13 cellular contexts compared by ENCODE assay signal in the genomic region with DNA sequence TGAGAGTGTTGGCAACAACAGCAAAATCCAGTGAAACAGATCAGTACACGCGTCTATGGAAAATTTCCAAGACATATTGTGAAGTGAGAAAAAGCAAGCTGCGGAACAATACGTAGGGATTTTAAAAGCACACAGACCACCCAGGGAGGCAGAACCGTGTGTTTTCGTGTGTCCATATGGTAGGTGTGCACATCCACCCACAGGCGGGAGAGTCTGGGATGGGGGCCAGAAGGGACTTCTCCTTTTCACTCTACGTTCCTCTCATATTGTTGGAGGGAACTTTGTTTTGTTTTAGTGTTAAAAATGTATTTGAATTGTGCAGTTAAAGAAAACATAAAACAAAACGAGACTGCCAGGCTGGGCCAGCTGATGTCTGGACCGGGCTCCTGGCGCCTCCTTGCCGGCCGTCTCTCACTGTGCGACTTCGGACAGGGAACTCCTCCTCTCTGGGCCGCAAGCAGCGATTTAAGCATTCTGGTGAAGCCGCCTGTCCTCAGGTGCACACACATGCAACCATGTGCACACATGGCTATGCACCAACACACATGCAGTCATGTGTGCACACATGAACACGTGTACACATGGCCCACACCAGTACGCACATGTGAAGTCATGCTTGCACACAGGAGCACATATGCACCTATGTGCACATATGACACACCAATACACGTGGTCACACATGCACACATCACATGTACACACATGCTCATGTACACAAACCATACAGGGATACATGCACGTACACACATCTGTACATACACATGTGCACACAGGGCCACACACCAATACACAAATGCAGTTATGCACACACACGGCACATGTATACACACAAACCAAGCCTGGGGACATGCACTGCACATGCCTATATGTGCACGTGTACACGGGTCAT.
DNase-seq lines count a peak whose midpoint lies in the region; FAIRE-seq and TF ChIP-seq lines count a peak whose summit lies in the region.
"Had no signal": no experiment of that assay in that cellular context is flagged by ENCODE, and none has a peak within 500 bp of the region (broad histone marks: within the 10 kb centered on the region; RNA-seq: fewer than 3 reads in every experiment).

No MANE protein-coding gene starts in this region.

- 0 out of 2 replicates have a peak overlapping the region, but pooled peaks have one; percentile 7 for H2AK5ac ChIP-seq in H1 (ENCODE audit: low read depth, low read length)

- FAIRE-seq in H1 (lab: Jason Lieb, UNC): no peak

- H3K36me3 ChIP-seq in H1 (ENCODE audit: control insufficient read depth in 2 of 4, insufficient read depth in 4 of 4, low read length in 3 of 4): no peaks in the 10 kb centered on the region

- no peak overlapping the region for H3K9ac ChIP-seq in H1 (replicated peaks in 1 of 4; ENCODE audit: extremely low read depth in 1 of 4, low read depth in 3 of 4, low read length in 3 of 4)

- H3K4me3 Mint-ChIP-seq in osteocyte (ENCODE audit: unreplicated experiment) (no peak overlapping the region), MCF 10A (ENCODE audit: unreplicated experiment) (no peak overlapping the region)
- H3K4me3 Mint-ChIP-seq: activated naive CD8-positive, alpha-beta T cell treated with anti-CD3 and anti-CD28 coated beads, Interleukin-2, amount 10 ng/mL, durations not matched to agents 7 days and 5 days; T-helper 2 cell treated with Interferon-gamma antibody and Interleukin-4, amounts not matched to agents 5 μg/mL and 100 μg/mL, for 36 hours had no signal

- H2BK120ac ChIP-seq in H1 (replicated peaks; ENCODE audit: low read depth, low read length): no peak overlapping the region

- no peak for TF ChIP-seq POLR2A in H1 (IDR thresholded peaks at IDR 0.05; ENCODE audit: control extremely low read depth in 1 of 2, low read depth in 2 of 2, low read length in 2 of 2)

- H3K56ac ChIP-seq in H1 (replicated peaks; ENCODE audit: insufficient read length, low read depth, low read length): no peak overlapping the region

- no peak overlapping the region for H2BK15ac ChIP-seq in H1 (ENCODE audit: low read length)

- no peak overlapping the region for H4K8ac ChIP-seq in H1 (ENCODE audit: extremely low read depth, insufficient read depth, low read length)

- 94% methylated on average over 25 of the region's 25 CpGs; no CpG with 5 or more reads in 1 of the 2 experiments for WGBS in H1 (ENCODE audit: extremely low coverage in 1 of 2, insufficient coverage in 1 of 2, insufficient read length in 1 of 2, insufficient replicate concordance in 2 of 2, low coverage in 1 of 2, low lambda C conversion rate in 2 of 2, missing lambda C conversion rate in 1 of 2), 2 experiments

- H3K27me3 Mint-ChIP-seq in osteocyte (ENCODE audit: unreplicated experiment) (no peaks in the 10 kb centered on the region), MCF 10A (ENCODE audit: insufficient read depth, unreplicated experiment) (no peaks in the 10 kb centered on the region)
- H3K27me3 Mint-ChIP-seq: CD4-positive, CD25-positive, alpha-beta regulatory T cell had no signal

- H4K5ac ChIP-seq in H1 (ENCODE audit: insufficient read length, low read depth, low read length): no peak overlapping the region

- no TSS peak for BruUV-seq in MCF 10A (replicated peaks; lab: Mats Ljungman, UMichigan)

- TF ChIP-seq EP300 in H1 (IDR thresholded peaks at IDR 0.05; ENCODE audit: borderline replicate concordance in 1 of 2, low read depth in 2 of 2, low read length in 2 of 2): no peak

- H2BK5ac ChIP-seq in H1 (ENCODE audit: low read depth, low read length): peak overlapping the region; percentile 64; the same call in 1 of the 2 replicates

- no peak for TF ChIP-seq CTCF in H1 (IDR thresholded peaks at IDR 0.05; ENCODE audit: control extremely low read depth in 1 of 3, insufficient read depth in 1 of 3, low read depth in 1 of 3, low read length in 3 of 3)
- no peak for TF ChIP-seq CTCF in osteocyte (IDR thresholded peaks at IDR 0.05)
- no peak for TF ChIP-seq CTCF in MCF 10A (IDR thresholded peaks at IDR 0.05; ENCODE audit: unreplicated experiment)
- TF ChIP-seq CTCF in RWPE1 (conservative IDR thresholded peaks at IDR 0.05; ENCODE audit: low read depth): no peak

- H3K14ac ChIP-seq in H1 (ENCODE audit: insufficient read length): no peak overlapping the region

- H3K79me2 ChIP-seq in H1 (ENCODE audit: control insufficient read depth in 1 of 2, insufficient read depth in 2 of 2, low read length in 2 of 2): no peaks in the 10 kb centered on the region

- no peak overlapping the region for H3K18ac ChIP-seq in H1 (ENCODE audit: extremely low read depth, low read length)

- no peak overlapping the region for H2AFZ ChIP-seq in H1 (ENCODE audit: low read length)

- H3K27ac Mint-ChIP-seq in osteocyte (ENCODE audit: unreplicated experiment) (no peak overlapping the region), MCF 10A (ENCODE audit: low read depth, unreplicated experiment) (no peak overlapping the region)
- H3K27ac Mint-ChIP-seq: activated naive CD8-positive, alpha-beta T cell treated with anti-CD3 and anti-CD28 coated beads, Interleukin-2, amount 10 ng/mL, durations not matched to agents 7 days and 5 days; T-helper 2 cell treated with Interferon-gamma antibody and Interleukin-4, amounts not matched to agents 5 μg/mL and 100 μg/mL, for 36 hours had no signal

- CTCF ChIA-PET in H1 (lab: Charles Lee; ENCODE audit: partially characterized antibody) (interaction anchor here (1.4 to 1.6 kb wide), 2 partner anchors 10 to 73 kb away, joined by 3 to 4 read pairs; no protein-coding TSS in a partner anchor), MCF 10A (lab: Yijun Ruan, JAX) (no interaction called here), RWPE1 (lab: Yijun Ruan, JAX) (interaction anchor here (0.7 kb wide), 1 partner anchor 10 kb away, joined by 3 read pairs; no protein-coding TSS in a partner anchor)

- H4K20me1 ChIP-seq in H1 (replicated peaks in 1 of 2; ENCODE audit: control insufficient read depth in 1 of 2, insufficient read depth in 2 of 2, low read length in 2 of 2): peaks cover 0 to 4% of the 10 kb centered on the region in 2 experiments

- no peak overlapping the region for H2BK20ac ChIP-seq in H1 (ENCODE audit: low read length)

- H3K27me3 ChIP-seq in H1 (replicated peaks in 1 of 4; ENCODE audit: control insufficient read depth in 3 of 4, extremely low read depth in 1 of 4, insufficient read depth in 3 of 4, low read length in 3 of 4): no peaks in the 10 kb centered on the region

- POLR2A ChIA-PET in H1 (lab: Charles Lee; ENCODE audit: partially characterized antibody): no interaction called here
- POLR2A ChIA-PET in MCF 10A (lab: Yijun Ruan, JAX): no interaction called here
- POLR2A ChIA-PET in RWPE1 (lab: Yijun Ruan, JAX; ENCODE audit: low non-redundant PET): no interaction called here

- H3K23me2 ChIP-seq in H1 (ENCODE audit: low read depth, low read length): no peaks in the 10 kb centered on the region

- H3K36me3 Mint-ChIP-seq in osteocyte (ENCODE audit: unreplicated experiment): no peaks in the 10 kb centered on the region
- H3K36me3 Mint-ChIP-seq in MCF 10A (ENCODE audit: insufficient read depth, unreplicated experiment): no peaks in the 10 kb centered on the region
- H3K36me3 Mint-ChIP-seq: activated naive CD8-positive, alpha-beta T cell treated with anti-CD3 and anti-CD28 coated beads, Interleukin-2, amount 10 ng/mL, durations not matched to agents 7 days and 5 days; CD4-positive, CD25-positive, alpha-beta regulatory T cell had no signal

- no peak overlapping the region for H3K4me2 ChIP-seq in H1 (ENCODE audit: insufficient read depth in 1 of 2, low read depth in 2 of 2, low read length in 2 of 2)

- no peak for TF ChIP-seq RAD21 in H1 (IDR thresholded peaks at IDR 0.05 in 1 of 2, conservative IDR thresholded peaks at IDR 0.05 in 1 of 2; ENCODE audit: low read depth in 2 of 2, low read length in 2 of 2)

- H3K4me1 Mint-ChIP-seq in osteocyte (ENCODE audit: unreplicated experiment) (no peaks in the 10 kb centered on the region), MCF 10A (ENCODE audit: insufficient read depth, unreplicated experiment) (no peaks in the 10 kb centered on the region)
- H3K4me1 Mint-ChIP-seq: activated naive CD8-positive, alpha-beta T cell treated with anti-CD3 and anti-CD28 coated beads, Interleukin-2, amount 10 ng/mL, durations not matched to agents 7 days and 5 days; CD4-positive, CD25-positive, alpha-beta regulatory T cell had no signal

- intact Hi-C loops in MCF 10A (cut with micrococcal nuclease): no loop called here

- H2BK12ac ChIP-seq in H1 (ENCODE audit: low read depth, low read length): 0 out of 2 replicates have a peak overlapping the region, but pooled peaks have one; percentile 2

- no peak overlapping the region for H3K4me3 ChIP-seq in H1 (ENCODE audit: extremely low read depth in 1 of 4, insufficient read depth in 2 of 4, low read depth in 3 of 4, low read length in 4 of 4)

- no peak overlapping the region for H3K4ac ChIP-seq in H1 (replicated peaks; ENCODE audit: insufficient read length, low read depth, low read length)

- H3K9me3 ChIP-seq in H1 (ENCODE audit: insufficient read depth in 2 of 2, low read depth in 1 of 2, low read length in 1 of 2): no peaks in the 10 kb centered on the region

- H3K79me1 ChIP-seq in H1 (ENCODE audit: low read depth, low read length): no peaks in the 10 kb centered on the region

- H3K27ac ChIP-seq in H1 (ENCODE audit: low read depth, low read length) (no peak overlapping the region), RWPE1 (no peak overlapping the region)

- peaks cover 0 to 1% (median 0%) of the 10 kb centered on the region in 4 experiments; a peak in 1 of 7 replicates for H3K4me1 ChIP-seq in H1 (replicated peaks in 1 of 4; ENCODE audit: control insufficient read depth in 3 of 4, insufficient read depth in 4 of 4, low read length in 3 of 4)

- H3K9me3 Mint-ChIP-seq in osteocyte (ENCODE audit: unreplicated experiment) (no peaks in the 10 kb centered on the region), MCF 10A (ENCODE audit: unreplicated experiment) (no peaks in the 10 kb centered on the region)
- H3K9me3 Mint-ChIP-seq: activated naive CD8-positive, alpha-beta T cell treated with anti-CD3 and anti-CD28 coated beads, Interleukin-2, amount 10 ng/mL, durations not matched to agents 7 days and 5 days; CD4-positive, CD25-positive, alpha-beta regulatory T cell; T-helper 2 cell treated with Interferon-gamma antibody and Interleukin-4, amounts not matched to agents 5 μg/mL and 100 μg/mL, for 36 hours had no signal

- no peak overlapping the region for H3K23ac ChIP-seq in H1 (ENCODE audit: insufficient read length)

- DNase-seq in DMS 273 treated with DMSO at 0.1 percent for 48 hours (lab: John Stamatoyannopoulos, UW) (peak; percentile 89), NCI-H1694 (lab: John Stamatoyannopoulos, UW) (peak; percentile 83), H1 (ENCODE audit: low read depth in 1 of 2, low spot score in 2 of 2) (no peak), osteocyte (ENCODE audit: extremely low spot score, unreplicated experiment) (peak; percentile 69), midbrain (lab: John Stamatoyannopoulos, UW) (no peak), MCF 10A (ENCODE audit: unreplicated experiment) (no peak), GM19240 (ENCODE audit: insufficient read length, low spot score) (no peak), RWPE1 (ENCODE audit: low spot score) (no peak)
- DNase-seq: activated naive CD8-positive, alpha-beta T cell treated with anti-CD3 and anti-CD28 coated beads, Interleukin-2, amount 10 ng/mL, durations not matched to agents 7 days and 5 days; CD4-positive, CD25-positive, alpha-beta regulatory T cell; dermis blood vessel endothelial cell; right cardiac atrium had no signal

- H4K91ac ChIP-seq in H1 (replicated peaks; ENCODE audit: insufficient read length, low read length): peak overlapping the region; percentile 25

Comparison
In these comparisons a context has a peak if more than half of its experiments do, and no peak if none do; other contexts are left out.
1. DNase-seq: peak in DMS 273 treated with DMSO at 0.1 percent for 48 hours (single experiment), NCI-H1694 (single experiment) and osteocyte (single experiment); none in H1 (0 of 2), midbrain (single experiment), MCF 10A (single experiment), GM19240 (single experiment) and RWPE1 (single experiment).